Comparison of ENCODE assay signal across 1 cellular context in the genomic region with DNA sequence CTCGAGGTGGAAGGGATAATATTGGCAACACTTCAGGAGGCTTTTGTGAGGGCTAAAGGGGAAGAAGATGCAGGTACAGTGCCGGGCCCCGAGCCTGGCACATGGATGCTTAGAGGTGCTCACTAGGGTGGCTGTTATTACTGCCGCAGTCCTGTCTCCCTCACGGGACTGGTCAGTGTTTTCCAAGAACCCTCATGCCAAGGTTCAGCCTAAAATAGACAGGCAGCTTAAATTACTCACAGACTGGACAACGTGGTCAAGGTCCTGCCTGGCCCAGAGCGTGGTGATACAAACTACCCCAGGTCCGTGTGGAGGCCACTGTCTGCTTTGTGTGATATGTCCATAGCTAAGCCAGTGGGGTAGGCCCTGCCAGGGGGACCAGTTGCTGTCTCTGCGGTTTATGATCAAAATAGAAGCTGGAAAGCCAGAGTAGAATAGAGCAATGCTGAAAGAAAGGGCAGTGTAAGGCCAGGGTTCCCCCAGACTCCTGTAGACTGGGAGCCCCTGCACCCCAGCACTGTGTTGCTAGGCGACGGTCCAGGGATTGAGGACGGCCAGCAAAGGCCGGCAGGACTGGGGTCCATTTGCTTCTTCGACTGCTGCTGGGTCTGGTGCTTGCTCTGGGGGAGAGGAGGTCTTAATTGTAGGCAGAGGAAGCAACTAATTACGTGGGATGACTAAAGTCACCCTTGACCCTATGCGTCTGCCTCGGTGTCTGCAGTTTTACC.
TF ChIP-seq lines count a peak whose summit lies in the region.

No MANE protein-coding gene starts in this region.

TF ChIP-seq in K562, 482 proteins besides CTCF, POLR2A, EP300 and RAD21:
- TF ChIP-seq ZNF23 (CRISPR knock-in tag; IDR thresholded peaks at IDR 0.05) (no peak), RFX1 (IDR thresholded peaks at IDR 0.05) (peak; percentile 61)
- TF ChIP-seq, protein P1, sequence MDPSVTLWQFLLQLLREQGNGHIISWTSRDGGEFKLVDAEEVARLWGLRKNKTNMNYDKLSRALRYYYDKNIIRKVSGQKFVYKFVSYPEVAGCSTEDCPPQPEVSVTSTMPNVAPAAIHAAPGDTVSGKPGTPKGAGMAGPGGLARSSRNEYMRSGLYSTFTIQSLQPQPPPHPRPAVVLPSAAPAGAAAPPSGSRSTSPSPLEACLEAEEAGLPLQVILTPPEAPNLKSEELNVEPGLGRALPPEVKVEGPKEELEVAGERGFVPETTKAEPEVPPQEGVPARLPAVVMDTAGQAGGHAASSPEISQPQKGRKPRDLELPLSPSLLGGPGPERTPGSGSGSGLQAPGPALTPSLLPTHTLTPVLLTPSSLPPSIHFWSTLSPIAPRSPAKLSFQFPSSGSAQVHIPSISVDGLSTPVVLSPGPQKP (CRISPR knock-in tag; IDR thresholded peaks at IDR 0.05), result no peak
